1 cellular context compared by ENCODE assay signal in genomic region chr7:84492128-84492527, GRCh38.
TF ChIP-seq lines count a peak whose summit lies in the region.

No MANE protein-coding gene starts in this region.

TF ChIP-seq in SK-N-SH, 30 proteins besides CTCF, POLR2A, EP300 and RAD21 (continued from another document):
- TF ChIP-seq PBX3 (IDR thresholded peaks at IDR 0.05) = no peak
- TF ChIP-seq YY1 (IDR thresholded peaks at IDR 0.05; ENCODE audit: low read depth) = no peak
- TF ChIP-seq TEAD4 (IDR thresholded peaks at IDR 0.05; ENCODE audit: borderline replicate concordance, insufficient read depth) = no peak
- TF ChIP-seq EZH2phosphoT487 (IDR thresholded peaks at IDR 0.05; ENCODE audit: borderline replicate concordance, low read depth) = no peak
- TF ChIP-seq SMC3 (IDR thresholded peaks at IDR 0.05; ENCODE audit: low read depth, low read length) = no peak
- TF ChIP-seq SIN3A (IDR thresholded peaks at IDR 0.05; ENCODE audit: borderline replicate concordance, low read depth, low read length) = no peak
